In genomic region chr18:55264108-55264507, GRCh38 we compare ENCODE assay signal across 12 cellular contexts.
A peak's percentile ranks its signal among the peaks of the same experiment; 100 is the strongest.
DNase-seq lines count a peak whose midpoint lies in the region; ATAC-seq, FAIRE-seq and TF ChIP-seq lines count a peak whose summit lies in the region.
"Had no signal": no experiment of that assay in that cellular context is flagged by ENCODE, and none has a peak within 500 bp of the region (broad histone marks: within the 10 kb centered on the region; RNA-seq: fewer than 3 reads in every experiment).

No MANE protein-coding gene starts in this region.

- H3K36me3 Mint-ChIP-seq in nephron (ENCODE audit: low read depth): peaks cover 72% of the 10 kb centered on the region
- H3K36me3 Mint-ChIP-seq in activated CD4-positive, alpha-beta T cell treated with anti-CD3 and anti-CD28 coated beads for 36 hours (ENCODE audit: low read depth): no peaks in the 10 kb centered on the region

- no peaks in the 10 kb centered on the region for H3K9me3 Mint-ChIP-seq in nephron
- no peaks in the 10 kb centered on the region for H3K9me3 Mint-ChIP-seq in activated CD4-positive, alpha-beta T cell treated with anti-CD3 and anti-CD28 coated beads for 36 hours (ENCODE audit: low read depth)

- no peak overlapping the region for H3K4me3 Mint-ChIP-seq in nephron
- no peak overlapping the region for H3K4me3 Mint-ChIP-seq in activated CD4-positive, alpha-beta T cell treated with anti-CD3 and anti-CD28 coated beads for 36 hours

- DNase-seq in GM18507 (ENCODE audit: extremely low spot score, insufficient read length, low read depth) (no peak), NCI-H2171 treated with DMSO at 0.1 percent for 48 hours (lab: John Stamatoyannopoulos, UW) (peak; percentile 82), dermis microvascular lymphatic vessel endothelial cell (ENCODE audit: low read depth in 2 of 2) (peak; percentile 60 to 78), lower leg skin (ENCODE audit: low spot score in 2 of 2) (no peak), GM13977 (ENCODE audit: low spot score) (no peak)
- DNase-seq in activated CD4-positive, alpha-beta T cell treated with anti-CD3 and anti-CD28 coated beads for 36 hours: no peak
- DNase-seq: activated CD4-positive, alpha-beta T cell treated with anti-CD3 and anti-CD28 coated beads for 4 hours; stimulated activated CD4-positive, alpha-beta T cell treated with anti-CD3 and anti-CD28 coated beads, Interleukin-2, amount 100 ng/mL, for 48 hours; upper lobe of left lung had no signal

- H3K4me3 ChIP-seq in lower leg skin (ENCODE audit: low read depth, poor library complexity, severe bottlenecking): no peak overlapping the region
- H3K4me3 ChIP-seq: upper lobe of left lung had no signal

- WGBS in lower leg skin, 2 donors: 34% methylated on average over 3 of the region's 3 CpGs

- CTCF ChIA-PET in activated CD4-positive, alpha-beta T cell treated with anti-CD3 and anti-CD28 coated beads for 36 hours (lab: Charles Lee): no interaction called here

- FAIRE-seq in GM18507 (lab: Jason Lieb, UNC): peak; percentile 33
- FAIRE-seq: frontal cortex had no signal

- TF ChIP-seq POLR2A in lower leg skin (IDR thresholded peaks at IDR 0.05): no peak

- intact Hi-C loops in activated CD4-positive, alpha-beta T cell treated with anti-CD3 and anti-CD28 coated beads for 36 hours (cut with DNase I, micrococcal nuclease): no loop called here
- intact Hi-C loops in lower leg skin (cut with DNase I; ENCODE audit: low total_unique reads): no loop called here

- peak overlapping the region; percentile 46 to 70 (median 53) for H3K27ac Mint-ChIP-seq in nephron
- no peak overlapping the region for H3K27ac Mint-ChIP-seq in activated CD4-positive, alpha-beta T cell treated with anti-CD3 and anti-CD28 coated beads for 36 hours

- ATAC-seq in activated CD4-positive, alpha-beta T cell treated with anti-CD3 and anti-CD28 coated beads for 36 hours: no peak
- no peak for ATAC-seq in GM18909 (IDR thresholded peaks at IDR 0.05; ENCODE audit: poor library complexity, unreplicated experiment)

- H3K4me1 Mint-ChIP-seq in nephron: peaks cover 24% of the 10 kb centered on the region
- H3K4me1 Mint-ChIP-seq in activated CD4-positive, alpha-beta T cell treated with anti-CD3 and anti-CD28 coated beads for 36 hours: no peaks in the 10 kb centered on the region

- POLR2A ChIA-PET in activated CD4-positive, alpha-beta T cell treated with anti-CD3 and anti-CD28 coated beads for 36 hours (lab: Charles Lee): no interaction called here

- in situ Hi-C loops in GM13977 (cut with MboI; ENCODE audit: low pct_unique_long_range_greater_than_20kb, low sequenced_read_pairs, unreplicated experiment): no loop called here

- H3K27me3 Mint-ChIP-seq in nephron (ENCODE audit: low read depth): no peaks in the 10 kb centered on the region
- H3K27me3 Mint-ChIP-seq in activated CD4-positive, alpha-beta T cell treated with anti-CD3 and anti-CD28 coated beads for 36 hours: no peaks in the 10 kb centered on the region

- no peak for TF ChIP-seq CTCF in nephron (IDR thresholded peaks at IDR 0.05; ENCODE audit: unreplicated experiment in 3 of 3)
- no peak for TF ChIP-seq CTCF in lower leg skin (IDR thresholded peaks at IDR 0.05)
- TF ChIP-seq CTCF in GM13977 (IDR thresholded peaks at IDR 0.05; ENCODE audit: extremely low read depth, insufficient read depth, missing control alignments): no peak

Comparison
In these comparisons a context has a peak if more than half of its experiments do, and no peak if none do; other contexts are left out.
1. DNase-seq: peak in NCI-H2171 treated with DMSO at 0.1 percent for 48 hours (single experiment) and dermis microvascular lymphatic vessel endothelial cell (2 of 2); none in GM18507 (single experiment), activated CD4-positive, alpha-beta T cell treated with anti-CD3 and anti-CD28 coated beads for 36 hours (single experiment), lower leg skin (0 of 2) and GM13977 (single experiment).